Comparison of ENCODE assay signal across 25 cellular contexts in the genomic region with DNA sequence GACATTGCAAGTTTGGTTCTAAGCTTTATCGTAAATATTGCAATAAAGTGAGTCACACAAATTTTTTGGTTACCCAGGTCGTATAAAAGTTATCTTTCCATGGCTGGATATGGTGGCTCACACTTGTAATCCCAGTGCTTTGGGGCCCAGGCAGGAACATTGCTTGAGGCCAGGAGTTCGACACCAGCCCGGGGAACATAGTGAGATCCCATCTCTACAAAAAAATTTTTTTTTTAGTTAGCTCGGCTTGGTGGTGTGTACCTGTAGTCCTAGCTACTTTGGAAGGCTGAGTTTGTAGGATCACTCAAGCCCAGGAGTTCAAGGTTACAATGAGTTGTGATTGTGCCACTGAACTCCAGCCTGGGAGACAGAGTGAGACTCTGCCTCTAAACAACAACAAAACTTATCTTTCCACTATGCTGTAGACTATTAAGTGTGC. TPM values are rescaled to one million over a fixed set of nuclear protein-coding genes. Genes with fewer than 3 reads are reported as not detected.
DNase-seq lines count a peak whose midpoint lies in the region; ATAC-seq, FAIRE-seq and TF ChIP-seq lines count a peak whose summit lies in the region.
"Had no signal": no experiment of that assay in that cellular context is flagged by ENCODE, and none has a peak within 500 bp of the region (broad histone marks: within the 10 kb centered on the region; RNA-seq: fewer than 3 reads in every experiment).

No MANE protein-coding gene starts in this region.

- no peak for FAIRE-seq in frontal cortex (lab: Jason Lieb, UNC)
- FAIRE-seq: A549, D721Med, GM12891, GM18507, H54 had no signal

- TF ChIP-seq CTCF in fibroblast of villous mesenchyme (IDR thresholded peaks at IDR 0.05; ENCODE audit: insufficient read depth, low read depth, low read length): no peak

- peak; percentile 62 for ATAC-seq in left lobe of liver
- ATAC-seq: A549 had no signal

- peak; percentile 34 for DNase-seq in M059J (ENCODE audit: low read depth)
- peak; percentile 68 for DNase-seq in fibroblast of villous mesenchyme (ENCODE audit: low read depth)
- DNase-seq in left lobe of liver (ENCODE audit: low spot score): no peak
- no peak for DNase-seq in activated naive CD4-positive, alpha-beta T cell treated with anti-CD3 and anti-CD28 coated beads, Interleukin-2, amount 50 U/mL, for 16 hours
- no peak for DNase-seq in NCI-H2171 treated with DMSO at 0.1 percent for 48 hours (lab: John Stamatoyannopoulos, UW)
- no peak for DNase-seq in frontal cortex (ENCODE audit: low spot score in 2 of 2)
- DNase-seq: 8988T; ACHN; AML-193; BE2C; CD4-positive, alpha-beta T cell; CD8-positive, alpha-beta memory T cell; DMS 273 treated with DMSO at 0.1 percent for 48 hours; DMS79; EL; GF-D8; GOT3; HFFc6 had no signal

- H3K4me3 ChIP-seq in fibroblast of villous mesenchyme (ENCODE audit: low read depth, low read length): no peak overlapping the region
- H3K4me3 ChIP-seq: A549; BLaER1 treated with 17β-estradiol and CSF1 and Interleukin-3, amounts not matched to agents 10 nM and 100 nM; HAP-1 had no signal

RNA-seq across cellular contexts. Expression of a gene that starts 24.4 kb away (rescaled TPM):
- 38.2 and 54.3 TPM in 2 replicates for total RNA-seq in M059J (2014; rRNA removed; shearing (Covaris generic))
- 36.4 and 38.0 TPM in 2 replicates for total RNA-seq in fibroblast of villous mesenchyme
- total RNA-seq in left lobe of liver: 18.1 TPM
- 19.2 TPM for total RNA-seq in frontal cortex

RNA-seq across cellular contexts. Expression of a gene that starts 24.9 kb away (rescaled TPM):
- total RNA-seq in M059J (2014; rRNA removed; shearing (Covaris generic)): 20.6 and 23.7 TPM in 2 replicates
- total RNA-seq in fibroblast of villous mesenchyme: 35.4 and 39.7 TPM in 2 replicates
- total RNA-seq in left lobe of liver: 6.1 TPM
- total RNA-seq in frontal cortex: 57.1 TPM

Comparison
In these comparisons a context has a peak if more than half of its experiments do, and no peak if none do; other contexts are left out.
1. DNase-seq: peak in M059J (single experiment) and fibroblast of villous mesenchyme (single experiment); none in left lobe of liver (single experiment), activated naive CD4-positive, alpha-beta T cell treated with anti-CD3 and anti-CD28 coated beads, Interleukin-2, amount 50 U/mL, for 16 hours (single experiment), NCI-H2171 treated with DMSO at 0.1 percent for 48 hours (single experiment) and frontal cortex (0 of 2).